ENCODE assay signal across 15 cellular contexts in genomic region chr1:184626076-184627011, GRCh38.
DNase-seq lines count a peak whose midpoint lies in the region; ATAC-seq and TF ChIP-seq lines count a peak whose summit lies in the region.
"Had no signal": no experiment of that assay in that cellular context is flagged by ENCODE, and none has a peak within 500 bp of the region (broad histone marks: within the 10 kb centered on the region; RNA-seq: fewer than 3 reads in every experiment).

No MANE protein-coding gene starts in this region.

- DNase-seq in stimulated activated naive CD8-positive, alpha-beta T cell treated with anti-CD3 and anti-CD28 coated beads, Interleukin-15, amount 100 ng/mL, for 72 hours, result no peak
- DNase-seq in stimulated activated naive CD8-positive, alpha-beta T cell treated with anti-CD3 and anti-CD28 coated beads, Interleukin-15, Interleukin-2, amounts not matched to agents 100 U/mL and 50 U/mL, for 24 hours, result no peak
- DNase-seq in left cardiac atrium, result peak; percentile 47
- DNase-seq in neuronal stem cell (ENCODE audit: low spot score), result no peak
- no peak for DNase-seq in foreskin fibroblast
- no peak for DNase-seq in NK-92 treated with Interleukin-12 subunit alpha and Interleukin-12 subunit beta, amount 100 ng/mL, for 24 hours (lab: John Stamatoyannopoulos, UW)
- no peak for DNase-seq in stimulated activated CD4-positive, alpha-beta T cell treated with anti-CD3 and anti-CD28 coated beads, Interleukin-1b, Interleukin-23, amount 100 ng/mL, for 48 hours
- DNase-seq in KBM-7, result no peak
- DNase-seq: activated B cell treated with CpG ODN at 0.5 μM for 24 hours; CD8-positive, alpha-beta T cell; DMS79 treated with DMSO at 0.1 percent for 48 hours; NCI-H187; NCI-H446 treated with DMSO at 0.1 percent for 48 hours; occipital lobe had no signal

- no peaks in the 10 kb centered on the region for H3K9me3 ChIP-seq in neuronal stem cell (replicated peaks in 1 of 2; ENCODE audit: control insufficient read depth in 2 of 2, insufficient read depth in 1 of 2, low read depth in 1 of 2, low read length in 2 of 2)

- H3K36me3 ChIP-seq in neuronal stem cell (replicated peaks in 1 of 2; ENCODE audit: control insufficient read depth in 2 of 2, insufficient read depth in 2 of 2, low read length in 2 of 2), result peaks cover 0 to 3% of the 10 kb centered on the region in 2 donors

- H3K79me1 ChIP-seq in neuronal stem cell (ENCODE audit: low read depth, low read length), result no peaks in the 10 kb centered on the region

- H3K4me1 Mint-ChIP-seq in stimulated activated naive CD8-positive, alpha-beta T cell treated with anti-CD3 and anti-CD28 coated beads, Interleukin-15, amount 100 ng/mL, for 72 hours, result no peaks in the 10 kb centered on the region
- H3K4me1 Mint-ChIP-seq: activated B cell treated with CpG ODN at 0.5 μM for 24 hours had no signal

- in situ Hi-C loops in KBM-7 (cut with MboI; ENCODE audit: low pct_unique_long_range_greater_than_20kb, low sequenced_read_pairs), result no loop called here

- H3K4me3 Mint-ChIP-seq in stimulated activated naive CD8-positive, alpha-beta T cell treated with anti-CD3 and anti-CD28 coated beads, Interleukin-15, amount 100 ng/mL, for 72 hours, result no peak overlapping the region
- H3K4me3 Mint-ChIP-seq: activated B cell treated with CpG ODN at 0.5 μM for 24 hours; CD8-positive, alpha-beta T cell; mesothelial cell of epicardium had no signal

- no peak overlapping the region for H4K91ac ChIP-seq in neuronal stem cell (ENCODE audit: low read depth, low read length, poor library complexity)

- TF ChIP-seq CTCF in foreskin fibroblast (IDR thresholded peaks at IDR 0.05; ENCODE audit: low read depth, low read length), result no peak

- H2AK5ac ChIP-seq in neuronal stem cell (ENCODE audit: low read depth, low read length), result no peak overlapping the region

- H3K14ac ChIP-seq in neuronal stem cell (ENCODE audit: low read length), result no peak overlapping the region

- no peak overlapping the region for H2BK12ac ChIP-seq in neuronal stem cell (ENCODE audit: low read length)

- H3K27ac Mint-ChIP-seq in stimulated activated naive CD8-positive, alpha-beta T cell treated with anti-CD3 and anti-CD28 coated beads, Interleukin-15, amount 100 ng/mL, for 72 hours, result peak overlapping the region; percentile 36 to 42
- H3K27ac Mint-ChIP-seq: activated B cell treated with CpG ODN at 0.5 μM for 24 hours; CD8-positive, alpha-beta T cell; mesothelial cell of epicardium had no signal

- H2BK15ac ChIP-seq in neuronal stem cell (ENCODE audit: low read length), result no peak overlapping the region

- H3K9me3 Mint-ChIP-seq in stimulated activated naive CD8-positive, alpha-beta T cell treated with anti-CD3 and anti-CD28 coated beads, Interleukin-15, amount 100 ng/mL, for 72 hours, result no peaks in the 10 kb centered on the region
- H3K9me3 Mint-ChIP-seq: activated B cell treated with CpG ODN at 0.5 μM for 24 hours; CD8-positive, alpha-beta T cell; mesothelial cell of epicardium had no signal

- H3K4ac ChIP-seq in neuronal stem cell (ENCODE audit: low read length), result no peak overlapping the region

- no peaks in the 10 kb centered on the region for H3K27me3 ChIP-seq in neuronal stem cell (ENCODE audit: control insufficient read depth in 3 of 3, insufficient read depth in 3 of 3, low read depth in 1 of 3, low read length in 3 of 3)

- H3K4me3 ChIP-seq in neuronal stem cell (ENCODE audit: low read length in 2 of 2) (no peak overlapping the region), foreskin fibroblast (ENCODE audit: low read depth in 1 of 2, low read length in 2 of 2) (no peak overlapping the region)

- H3K18ac ChIP-seq in neuronal stem cell (ENCODE audit: low read length), result peak overlapping the region; percentile 64

- no peak overlapping the region for H2BK120ac ChIP-seq in neuronal stem cell (ENCODE audit: low read depth, low read length)

- no peak overlapping the region for H2AFZ ChIP-seq in neuronal stem cell (ENCODE audit: low read length)

- peak overlapping the region; percentile 34 for H3K9ac ChIP-seq in neuronal stem cell (ENCODE audit: low read depth, low read length, poor library complexity)

- no peak overlapping the region for H3K23ac ChIP-seq in neuronal stem cell (ENCODE audit: low read depth, low read length, poor library complexity)

- H4K8ac ChIP-seq in neuronal stem cell (ENCODE audit: low read depth, low read length), result no peak overlapping the region

- no peak overlapping the region for H2BK5ac ChIP-seq in neuronal stem cell (ENCODE audit: low read length)

- intact Hi-C loops in left cardiac atrium (cut with DNase I), result no loop called here

- H3K4me2 ChIP-seq in neuronal stem cell (ENCODE audit: insufficient read depth, low read length, poor library complexity, severe bottlenecking), result no peak overlapping the region

- no CpG with 5 or more reads among the region's 13 CpGs for WGBS in neuronal stem cell (ENCODE audit: extremely low coverage in 2 of 2, insufficient read length in 2 of 2, insufficient replicate concordance in 1 of 2), 2 donors

- H3K4me1 ChIP-seq in neuronal stem cell (ENCODE audit: control insufficient read depth in 2 of 2, insufficient read depth in 1 of 2, low read depth in 1 of 2, low read length in 2 of 2), result peaks cover 0 to 4% of the 10 kb centered on the region in 2 donors

- H3K27me3 Mint-ChIP-seq in stimulated activated naive CD8-positive, alpha-beta T cell treated with anti-CD3 and anti-CD28 coated beads, Interleukin-15, amount 100 ng/mL, for 72 hours, result no peaks in the 10 kb centered on the region

- peak; percentile 27 for ATAC-seq in stimulated activated naive CD8-positive, alpha-beta T cell treated with anti-CD3 and anti-CD28 coated beads, Interleukin-15, amount 100 ng/mL, for 72 hours
- ATAC-seq in stimulated activated naive CD8-positive, alpha-beta T cell treated with anti-CD3 and anti-CD28 coated beads, Interleukin-15, Interleukin-2, amounts not matched to agents 100 U/mL and 50 U/mL, for 24 hours, result no peak
- ATAC-seq in left cardiac atrium, result peak; percentile 44 to 54
- ATAC-seq: CD8-positive, alpha-beta T cell had no signal

- no peak overlapping the region for H3K27ac ChIP-seq in neuronal stem cell (replicated peaks; ENCODE audit: low read length)
